In genomic region chr5:58548104-58548503, GRCh38 we compare ENCODE assay signal across 31 cellular contexts. TPM values are rescaled to one million over a fixed set of nuclear protein-coding genes. Genes with fewer than 3 reads are reported as not detected.
"Had no signal": no experiment of that assay in that cellular context is flagged by ENCODE, and none has a peak within 500 bp of the region (broad histone marks: within the 10 kb centered on the region; RNA-seq: fewer than 3 reads in every experiment).

No MANE protein-coding gene starts in this region.

- H3K4me1 ChIP-seq: colonic mucosa, esophagus muscularis mucosa, foreskin keratinocyte, gastroesophageal sphincter, neural progenitor cell, prostate gland, sigmoid colon, stomach, thyroid gland had no signal

- H3K36me3 ChIP-seq: colonic mucosa, esophagus muscularis mucosa, gastroesophageal sphincter, heart left ventricle, left lung, neural progenitor cell, prostate gland, sigmoid colon, stomach, thyroid gland had no signal

- H3K36me3 Mint-ChIP-seq: mesothelial cell of epicardium; naive thymus-derived CD4-positive, alpha-beta T cell; neural progenitor cell; stimulated activated effector memory CD8-positive, alpha-beta T cell treated with anti-CD3 and anti-CD28 coated beads, Interleukin-12 subunit alpha, Interleukin-12 subunit beta, amount 100 ng/mL, for 72 hours had no signal

- H3K27me3 ChIP-seq: colonic mucosa, esophagus muscularis mucosa, gastroesophageal sphincter, heart left ventricle, hepatocyte, left lung, neural progenitor cell, sigmoid colon, stomach, thyroid gland had no signal

- DNase-seq: colonic mucosa; dermis blood vessel endothelial cell; effector memory CD4-positive, alpha-beta T cell; foreskin keratinocyte; heart left ventricle; kidney; left lung; mesenchymal stem cell; naive thymus-derived CD4-positive, alpha-beta T cell; right cardiac atrium; sigmoid colon; stimulated activated CD4-positive, alpha-beta T cell treated with anti-CD3 and anti-CD28 coated beads, Interleukin-2, amount 100 ng/mL, for 24 hours; stimulated activated CD4-positive, alpha-beta T cell treated with anti-CD3 and anti-CD28 coated beads, Interleukin-4, amount 100 ng/mL, for 24 hours; stimulated activated naive CD4-positive, alpha-beta T cell treated with Interleukin-2 at 50 U/mL for 16 hours; stomach; thyroid gland; trophoblast cell had no signal

- H3K4me3 Mint-ChIP-seq: mesothelial cell of epicardium; naive thymus-derived CD4-positive, alpha-beta T cell; nephron; neural progenitor cell; stimulated activated effector memory CD8-positive, alpha-beta T cell treated with anti-CD3 and anti-CD28 coated beads, Interleukin-12 subunit alpha, Interleukin-12 subunit beta, amount 100 ng/mL, for 72 hours had no signal

- ATAC-seq: foreskin keratinocyte; gastroesophageal sphincter; heart left ventricle; left lung; naive thymus-derived CD4-positive, alpha-beta T cell; right cardiac atrium; stimulated activated effector memory CD8-positive, alpha-beta T cell treated with anti-CD3 and anti-CD28 coated beads, Interleukin-12 subunit alpha, Interleukin-12 subunit beta, amount 100 ng/mL, for 72 hours had no signal

- H3K4me3 ChIP-seq: colonic mucosa, esophagus muscularis mucosa, gastroesophageal sphincter, heart left ventricle, hepatocyte, left lung, neural progenitor cell, prostate gland, sigmoid colon, stomach, thyroid gland had no signal

- H3K9me3 ChIP-seq: colonic mucosa, esophagus muscularis mucosa, gastroesophageal sphincter, heart left ventricle, left lung, prostate gland, sigmoid colon, stomach, thyroid gland had no signal

- H3K4me1 Mint-ChIP-seq: nephron; stimulated activated effector memory CD8-positive, alpha-beta T cell treated with anti-CD3 and anti-CD28 coated beads, Interleukin-12 subunit alpha, Interleukin-12 subunit beta, amount 100 ng/mL, for 72 hours had no signal

- H3K27ac ChIP-seq: colonic mucosa, esophagus muscularis mucosa, foreskin keratinocyte, gastroesophageal sphincter, heart left ventricle, hepatocyte, left lung, neural progenitor cell, prostate gland, sigmoid colon, stomach, thyroid gland had no signal

- H3K27ac Mint-ChIP-seq: mesothelial cell of epicardium; naive thymus-derived CD4-positive, alpha-beta T cell; nephron; neural progenitor cell; stimulated activated effector memory CD8-positive, alpha-beta T cell treated with anti-CD3 and anti-CD28 coated beads, Interleukin-12 subunit alpha, Interleukin-12 subunit beta, amount 100 ng/mL, for 72 hours had no signal

RNA-seq across cellular contexts. Expression of gene RAB3C, which starts 34.8 kb away (rescaled TPM):
- total RNA-seq: epithelial cell of proximal tubule; fibroblast of lung; foreskin keratinocyte; naive thymus-derived CD4-positive, alpha-beta T cell; osteoblast had no signal
- polyA plus RNA-seq: fibroblast of lung; foreskin keratinocyte; naive thymus-derived CD4-positive, alpha-beta T cell had no signal

RNA-seq across cellular contexts. Expression of gene GAPT, which starts 56.9 kb away (rescaled TPM):
- total RNA-seq: dermis blood vessel endothelial cell, endothelial cell of umbilical vein, epithelial cell of proximal tubule, fibroblast of lung, foreskin keratinocyte, hepatocyte, lung microvascular endothelial cell, osteoblast, skeletal muscle tissue had no signal
- polyA plus RNA-seq: endothelial cell of umbilical vein, fibroblast of lung, foreskin keratinocyte, hepatocyte had no signal
